In the genomic region with DNA sequence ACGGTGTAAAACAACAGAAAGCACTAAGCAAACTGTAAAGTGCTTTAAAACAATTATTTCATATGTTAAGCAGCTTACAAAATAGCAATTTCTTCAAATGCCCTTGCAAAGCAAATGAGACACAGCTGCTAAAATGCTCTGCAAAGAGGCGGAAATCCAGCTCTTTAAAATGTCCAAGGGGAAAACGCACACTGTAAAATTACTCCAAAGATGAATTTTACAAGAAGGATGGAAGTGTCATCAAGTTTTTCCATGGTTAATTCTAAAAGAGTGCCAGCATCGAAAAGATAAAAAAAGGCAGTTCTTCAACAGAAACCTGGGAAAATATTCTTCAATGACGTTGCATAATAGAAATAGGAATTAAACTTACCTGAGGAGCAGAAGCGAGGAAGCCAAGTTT, we compare ENCODE assay signal across 1 cellular context.
TF ChIP-seq lines count a peak whose summit lies in the region.

No MANE protein-coding gene starts in this region.

TF ChIP-seq in GM23338, 12 proteins besides CTCF, POLR2A, EP300 and RAD21 (continued from another document):
- TF ChIP-seq, protein P1, sequence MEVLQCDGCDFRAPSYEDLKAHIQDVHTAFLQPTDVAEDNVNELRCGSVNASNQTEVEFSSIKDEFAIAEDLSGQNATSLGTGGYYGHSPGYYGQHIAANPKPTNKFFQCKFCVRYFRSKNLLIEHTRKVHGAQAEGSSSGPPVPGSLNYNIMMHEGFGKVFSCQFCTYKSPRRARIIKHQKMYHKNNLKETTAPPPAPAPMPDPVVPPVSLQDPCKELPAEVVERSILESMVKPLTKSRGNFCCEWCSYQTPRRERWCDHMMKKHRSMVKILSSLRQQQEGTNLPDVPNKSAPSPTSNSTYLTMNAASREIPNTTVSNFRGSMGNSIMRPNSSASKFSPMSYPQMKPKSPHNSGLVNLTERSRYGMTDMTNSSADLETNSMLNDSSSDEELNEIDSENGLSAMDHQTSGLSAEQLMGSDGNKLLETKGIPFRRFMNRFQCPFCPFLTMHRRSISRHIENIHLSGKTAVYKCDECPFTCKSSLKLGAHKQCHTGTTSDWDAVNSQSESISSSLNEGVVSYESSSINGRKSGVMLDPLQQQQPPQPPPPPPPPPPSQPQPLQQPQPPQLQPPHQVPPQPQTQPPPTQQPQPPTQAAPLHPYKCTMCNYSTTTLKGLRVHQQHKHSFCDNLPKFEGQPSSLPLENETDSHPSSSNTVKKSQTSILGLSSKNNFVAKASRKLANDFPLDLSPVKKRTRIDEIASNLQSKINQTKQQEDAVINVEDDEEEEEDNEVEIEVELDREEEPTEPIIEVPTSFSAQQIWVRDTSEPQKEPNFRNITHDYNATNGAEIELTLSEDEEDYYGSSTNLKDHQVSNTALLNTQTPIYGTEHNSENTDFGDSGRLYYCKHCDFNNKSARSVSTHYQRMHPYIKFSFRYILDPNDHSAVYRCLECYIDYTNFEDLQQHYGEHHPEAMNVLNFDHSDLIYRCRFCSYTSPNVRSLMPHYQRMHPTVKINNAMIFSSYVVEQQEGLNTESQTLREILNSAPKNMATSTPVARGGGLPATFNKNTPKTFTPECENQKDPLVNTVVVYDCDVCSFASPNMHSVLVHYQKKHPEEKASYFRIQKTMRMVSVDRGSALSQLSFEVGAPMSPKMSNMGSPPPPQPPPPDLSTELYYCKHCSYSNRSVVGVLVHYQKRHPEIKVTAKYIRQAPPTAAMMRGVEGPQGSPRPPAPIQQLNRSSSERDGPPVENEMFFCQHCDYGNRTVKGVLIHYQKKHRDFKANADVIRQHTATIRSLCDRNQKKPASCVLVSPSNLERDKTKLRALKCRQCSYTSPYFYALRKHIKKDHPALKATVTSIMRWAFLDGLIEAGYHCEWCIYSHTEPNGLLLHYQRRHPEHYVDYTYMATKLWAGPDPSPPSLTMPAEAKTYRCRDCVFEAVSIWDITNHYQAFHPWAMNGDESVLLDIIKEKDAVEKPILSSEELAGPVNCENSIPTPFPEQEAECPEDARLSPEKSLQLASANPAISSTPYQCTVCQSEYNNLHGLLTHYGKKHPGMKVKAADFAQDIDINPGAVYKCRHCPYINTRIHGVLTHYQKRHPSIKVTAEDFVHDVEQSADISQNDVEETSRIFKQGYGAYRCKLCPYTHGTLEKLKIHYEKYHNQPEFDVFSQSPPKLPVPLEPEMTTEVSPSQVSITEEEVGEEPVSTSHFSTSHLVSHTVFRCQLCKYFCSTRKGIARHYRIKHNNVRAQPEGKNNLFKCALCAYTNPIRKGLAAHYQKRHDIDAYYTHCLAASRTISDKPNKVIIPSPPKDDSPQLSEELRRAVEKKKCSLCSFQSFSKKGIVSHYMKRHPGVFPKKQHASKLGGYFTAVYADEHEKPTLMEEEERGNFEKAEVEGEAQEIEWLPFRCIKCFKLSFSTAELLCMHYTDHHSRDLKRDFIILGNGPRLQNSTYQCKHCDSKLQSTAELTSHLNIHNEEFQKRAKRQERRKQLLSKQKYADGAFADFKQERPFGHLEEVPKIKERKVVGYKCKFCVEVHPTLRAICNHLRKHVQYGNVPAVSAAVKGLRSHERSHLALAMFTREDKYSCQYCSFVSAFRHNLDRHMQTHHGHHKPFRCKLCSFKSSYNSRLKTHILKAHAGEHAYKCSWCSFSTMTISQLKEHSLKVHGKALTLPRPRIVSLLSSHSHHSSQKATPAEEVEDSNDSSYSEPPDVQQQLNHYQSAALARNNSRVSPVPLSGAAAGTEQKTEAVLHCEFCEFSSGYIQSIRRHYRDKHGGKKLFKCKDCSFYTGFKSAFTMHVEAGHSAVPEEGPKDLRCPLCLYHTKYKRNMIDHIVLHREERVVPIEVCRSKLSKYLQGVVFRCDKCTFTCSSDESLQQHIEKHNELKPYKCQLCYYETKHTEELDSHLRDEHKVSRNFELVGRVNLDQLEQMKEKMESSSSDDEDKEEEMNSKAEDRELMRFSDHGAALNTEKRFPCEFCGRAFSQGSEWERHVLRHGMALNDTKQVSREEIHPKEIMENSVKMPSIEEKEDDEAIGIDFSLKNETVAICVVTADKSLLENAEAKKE (CRISPR knock-in tag; IDR thresholded peaks at IDR 0.05): no peak
- TF ChIP-seq JUNB (IDR thresholded peaks at IDR 0.05; ENCODE audit: unreplicated experiment): no peak
